Comparison of ENCODE assay signal across 11 cellular contexts in genomic region chr17:10046786-10047609, GRCh38.
DNase-seq lines count a peak whose midpoint lies in the region; ATAC-seq, FAIRE-seq and TF ChIP-seq lines count a peak whose summit lies in the region.
"Had no signal": no experiment of that assay in that cellular context is flagged by ENCODE, and none has a peak within 500 bp of the region (broad histone marks: within the 10 kb centered on the region; RNA-seq: fewer than 3 reads in every experiment).

No MANE protein-coding gene starts in this region.

- no peak overlapping the region; a peak in 1 of 4 replicates for H3K4me2 ChIP-seq in H1 (ENCODE audit: insufficient read depth in 1 of 2, low read depth in 2 of 2, low read length in 2 of 2)

- H3K14ac ChIP-seq in H1 (ENCODE audit: insufficient read length), result no peak overlapping the region

- peaks cover 0 to 2% of the 10 kb centered on the region in 2 experiments for H4K20me1 ChIP-seq in H1 (replicated peaks in 1 of 2; ENCODE audit: control insufficient read depth in 1 of 2, insufficient read depth in 2 of 2, low read length in 2 of 2)

- POLR2A ChIA-PET in H1 (lab: Charles Lee; ENCODE audit: partially characterized antibody), result no interaction called here

- no peak overlapping the region for H3K4ac ChIP-seq in H1 (replicated peaks; ENCODE audit: insufficient read length, low read depth, low read length)

- peak overlapping the region; percentile 71 for H3K18ac ChIP-seq in H1 (ENCODE audit: extremely low read depth, low read length)

- TF ChIP-seq RAD21 in H1 (IDR thresholded peaks at IDR 0.05 in 1 of 2, conservative IDR thresholded peaks at IDR 0.05 in 1 of 2; ENCODE audit: low read depth in 2 of 2, low read length in 2 of 2), result no peak

- H3K9me3 ChIP-seq in H1 (ENCODE audit: insufficient read depth in 2 of 2, low read depth in 1 of 2, low read length in 1 of 2) (no peaks in the 10 kb centered on the region), upper lobe of left lung (no peaks in the 10 kb centered on the region)
- H3K9me3 ChIP-seq: suprapubic skin had no signal

- no peaks in the 10 kb centered on the region for H3K79me1 ChIP-seq in H1 (ENCODE audit: low read depth, low read length)

- no peak overlapping the region for H4K5ac ChIP-seq in H1 (ENCODE audit: insufficient read length, low read depth, low read length)

- CTCF ChIA-PET in H1 (lab: Charles Lee; ENCODE audit: partially characterized antibody), result no interaction called here

- H3K9ac ChIP-seq in H1 (replicated peaks in 1 of 4; ENCODE audit: extremely low read depth in 1 of 4, low read depth in 3 of 4, low read length in 3 of 4), result no peak overlapping the region
- H3K9ac ChIP-seq: GM23248 had no signal

- H3K27me3 ChIP-seq in H1 (replicated peaks in 1 of 4; ENCODE audit: control insufficient read depth in 3 of 4, extremely low read depth in 1 of 4, insufficient read depth in 3 of 4, low read length in 3 of 4) (no peaks in the 10 kb centered on the region), upper lobe of left lung (no peaks in the 10 kb centered on the region)
- H3K27me3 ChIP-seq: suprapubic skin had no signal

- no peak overlapping the region; the same call in 1 of the 2 replicates for H2BK15ac ChIP-seq in H1 (ENCODE audit: low read length)

- no peak overlapping the region for H2BK120ac ChIP-seq in H1 (replicated peaks; ENCODE audit: low read depth, low read length)

- no peak overlapping the region for H2AK5ac ChIP-seq in H1 (ENCODE audit: low read depth, low read length)

- H4K8ac ChIP-seq in H1 (ENCODE audit: extremely low read depth, insufficient read depth, low read length), result no peak overlapping the region

- H3K4me3 ChIP-seq in H1 (ENCODE audit: extremely low read depth in 1 of 4, insufficient read depth in 2 of 4, low read depth in 3 of 4, low read length in 4 of 4), result no peak overlapping the region
- no peak overlapping the region for H3K4me3 ChIP-seq in upper lobe of left lung
- H3K4me3 ChIP-seq: GM23248, suprapubic skin had no signal

- DNase-seq in H1 (ENCODE audit: low read depth in 1 of 2, low spot score in 2 of 2), result no peak
- no peak for DNase-seq in NCI-H1105 (lab: John Stamatoyannopoulos, UW)
- DNase-seq in upper lobe of left lung, result no peak
- DNase-seq in activated CD4-positive, CD25-positive, alpha-beta regulatory T cell (lab: John Stamatoyannopoulos, UW), result no peak
- no peak for DNase-seq in AG08396 (ENCODE audit: low spot score)
- DNase-seq: activated CD4-positive, alpha-beta T cell treated with anti-CD3 and anti-CD28 coated beads for 1 hour; GM23248 had no signal

- H3K36me3 ChIP-seq in H1 (ENCODE audit: control insufficient read depth in 2 of 4, insufficient read depth in 4 of 4, low read length in 3 of 4), result no peaks in the 10 kb centered on the region
- no peaks in the 10 kb centered on the region for H3K36me3 ChIP-seq in upper lobe of left lung
- H3K36me3 ChIP-seq: suprapubic skin had no signal

- peak; percentile 56 for ATAC-seq in GM19452 (IDR thresholded peaks at IDR 0.05; ENCODE audit: unreplicated experiment)
- ATAC-seq in HG03066 (IDR thresholded peaks at IDR 0.05; ENCODE audit: low read depth, unreplicated experiment), result peak; percentile 66
- ATAC-seq in upper lobe of left lung (ENCODE audit: low FRiP score in 2 of 2), result no peak

- TF ChIP-seq POLR2A in H1 (IDR thresholded peaks at IDR 0.05; ENCODE audit: control extremely low read depth in 1 of 2, low read depth in 2 of 2, low read length in 2 of 2) (no peak), upper lobe of left lung (IDR thresholded peaks at IDR 0.05) (no peak)

- no peak overlapping the region; the same call in 1 of the 2 replicates for H2BK12ac ChIP-seq in H1 (ENCODE audit: low read depth, low read length)

- no peak overlapping the region for H3K23ac ChIP-seq in H1 (ENCODE audit: insufficient read length)

- whole genome bisulfite sequencing in H1 (ENCODE audit: extremely low coverage in 1 of 2, insufficient coverage in 1 of 2, insufficient read length in 1 of 2, insufficient replicate concordance in 2 of 2, low coverage in 1 of 2, low lambda C conversion rate in 2 of 2, missing lambda C conversion rate in 1 of 2), 2 experiments, result 88% methylated on average over 11 of the region's 11 CpGs; no CpG with 5 or more reads in 1 of the 2 experiments
- WGBS in upper lobe of left lung, 2 donors, result 55 to 64% methylated on average over 11 of the region's 11 CpGs

- H3K27ac ChIP-seq in H1 (ENCODE audit: low read depth, low read length) (no peak overlapping the region), upper lobe of left lung (no peak overlapping the region)
- H3K27ac ChIP-seq: GM23248, suprapubic skin had no signal

- TF ChIP-seq EP300 in H1 (IDR thresholded peaks at IDR 0.05; ENCODE audit: borderline replicate concordance in 1 of 2, low read depth in 2 of 2, low read length in 2 of 2) (no peak), upper lobe of left lung (IDR thresholded peaks at IDR 0.05) (no peak)

- H2AFZ ChIP-seq in H1 (ENCODE audit: low read length), result no peak overlapping the region

- H2BK5ac ChIP-seq in H1 (ENCODE audit: low read depth, low read length), result no peak overlapping the region

- no peak for FAIRE-seq in H1 (lab: Jason Lieb, UNC)

- H3K4me1 ChIP-seq in H1 (replicated peaks in 1 of 4; ENCODE audit: control insufficient read depth in 3 of 4, insufficient read depth in 4 of 4, low read length in 3 of 4), result peaks cover 0 to 7% (median 2%) of the 10 kb centered on the region in 4 experiments; a peak in 1 of 7 replicates
- H3K4me1 ChIP-seq in upper lobe of left lung, result peaks cover 0 to 10% (median 8%) of the 10 kb centered on the region in 4 donors

- H4K91ac ChIP-seq in H1 (replicated peaks; ENCODE audit: insufficient read length, low read length), result no peak overlapping the region

- H3K56ac ChIP-seq in H1 (replicated peaks; ENCODE audit: insufficient read length, low read depth, low read length), result no peak overlapping the region

- no peaks in the 10 kb centered on the region for H3K23me2 ChIP-seq in H1 (ENCODE audit: low read depth, low read length)

- TF ChIP-seq CTCF in GM12872 (IDR thresholded peaks at IDR 0.05; ENCODE audit: insufficient read depth, low read depth, low read length) (peak; percentile 19; the same call in 1 of the 3 replicates), H1 (IDR thresholded peaks at IDR 0.05; ENCODE audit: control extremely low read depth in 1 of 3, insufficient read depth in 1 of 3, low read depth in 1 of 3, low read length in 3 of 3) (no peak), upper lobe of left lung (IDR thresholded peaks at IDR 0.05) (no peak)

- H3K79me2 ChIP-seq in H1 (ENCODE audit: control insufficient read depth in 1 of 2, insufficient read depth in 2 of 2, low read length in 2 of 2), result no peaks in the 10 kb centered on the region; a peak in 1 of 4 replicates

- H2BK20ac ChIP-seq in H1 (ENCODE audit: low read length), result 0 out of 2 replicates have a peak overlapping the region, but pooled peaks have one; percentile 48

TF ChIP-seq in H1, 55 proteins besides CTCF, POLR2A, EP300 and RAD21:
- no peak for TF ChIP-seq TAF1 (IDR thresholded peaks at IDR 0.05; ENCODE audit: low read depth, low read length)
- no peak for TF ChIP-seq HDAC2 (IDR thresholded peaks at IDR 0.05; ENCODE audit: borderline replicate concordance in 1 of 2, low read depth in 2 of 2, low read length in 2 of 2)
- no peak for TF ChIP-seq EGR1 (IDR thresholded peaks at IDR 0.05; ENCODE audit: borderline replicate concordance, low read depth, low read length)
- TF ChIP-seq, protein P1, sequence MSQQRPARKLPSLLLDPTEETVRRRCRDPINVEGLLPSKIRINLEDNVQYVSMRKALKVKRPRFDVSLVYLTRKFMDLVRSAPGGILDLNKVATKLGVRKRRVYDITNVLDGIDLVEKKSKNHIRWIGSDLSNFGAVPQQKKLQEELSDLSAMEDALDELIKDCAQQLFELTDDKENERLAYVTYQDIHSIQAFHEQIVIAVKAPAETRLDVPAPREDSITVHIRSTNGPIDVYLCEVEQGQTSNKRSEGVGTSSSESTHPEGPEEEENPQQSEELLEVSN (IDR thresholded peaks at IDR 0.05), result no peak
- TF ChIP-seq ATF3 (IDR thresholded peaks at IDR 0.05; ENCODE audit: insufficient read depth, low read depth, low read length), result no peak
- TF ChIP-seq KDM5A (IDR thresholded peaks at IDR 0.05; ENCODE audit: low read length), result no peak

Comparison
In these comparisons a context has a peak if more than half of its experiments do, and no peak if none do; other contexts are left out.
1. ATAC-seq: peak in GM19452 (single experiment) and HG03066 (single experiment); none in upper lobe of left lung (0 of 2).